9 cellular contexts compared by ENCODE assay signal in the genomic region with DNA sequence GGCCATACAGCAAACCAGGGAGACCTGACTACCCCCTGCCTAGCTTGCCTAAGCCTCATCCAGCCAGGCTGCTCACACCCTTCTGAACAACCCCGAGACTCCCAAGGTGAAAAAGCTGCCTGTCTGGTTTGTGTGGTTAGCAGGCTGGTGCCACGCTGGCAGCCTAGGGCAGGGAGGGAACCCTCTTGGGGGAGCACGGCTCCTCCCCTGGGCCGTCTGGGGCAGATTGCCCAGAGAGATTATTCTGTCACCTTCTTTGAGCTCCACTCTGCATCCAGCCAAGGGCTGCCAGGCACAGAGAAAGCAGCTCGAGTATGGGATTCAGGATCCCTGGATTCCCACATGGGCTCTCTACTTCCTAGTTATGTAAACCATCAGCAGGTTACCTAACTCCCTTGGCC. TPM values are rescaled to one million over a fixed set of nuclear protein-coding genes. Genes with fewer than 3 reads are reported as not detected.
DNase-seq lines count a peak whose midpoint lies in the region; ATAC-seq and TF ChIP-seq lines count a peak whose summit lies in the region.
"Had no signal": no experiment of that assay in that cellular context is flagged by ENCODE, and none has a peak within 500 bp of the region (broad histone marks: within the 10 kb centered on the region; RNA-seq: fewer than 3 reads in every experiment).

No MANE protein-coding gene starts in this region.

- H3K4me2 ChIP-seq in fibroblast of lung (ENCODE audit: extremely low read depth, insufficient read depth, low read length), result no peak overlapping the region

- H3K4me1 Mint-ChIP-seq in T-helper 17 cell, result peaks cover 25% of the 10 kb centered on the region
- peaks cover 37% of the 10 kb centered on the region for H3K4me1 Mint-ChIP-seq in stimulated activated effector memory CD8-positive, alpha-beta T cell treated with anti-CD3 and anti-CD28 coated beads, Interleukin-12 subunit alpha, Interleukin-12 subunit beta, amount 100 ng/mL, for 72 hours
- H3K4me1 Mint-ChIP-seq: activated B cell treated with CpG ODN at 0.5 μM for 24 hours had no signal

- peak overlapping the region; percentile 76 for H3K27ac Mint-ChIP-seq in T-helper 17 cell
- H3K27ac Mint-ChIP-seq in stimulated activated effector memory CD8-positive, alpha-beta T cell treated with anti-CD3 and anti-CD28 coated beads, Interleukin-12 subunit alpha, Interleukin-12 subunit beta, amount 100 ng/mL, for 72 hours, result peak overlapping the region; percentile 81
- H3K27ac Mint-ChIP-seq: activated B cell treated with CpG ODN at 0.5 μM for 24 hours had no signal

- H3K9me3 ChIP-seq in T-helper 17 cell (ENCODE audit: control insufficient read depth, low read length, poor library complexity, severe bottlenecking), result no peaks in the 10 kb centered on the region
- no peaks in the 10 kb centered on the region for H3K9me3 ChIP-seq in fibroblast of lung (ENCODE audit: control insufficient read depth, insufficient read depth, low read depth, low read length)

- peaks cover 31% of the 10 kb centered on the region for H3K27me3 Mint-ChIP-seq in T-helper 17 cell

- H3K9ac ChIP-seq in fibroblast of lung (ENCODE audit: insufficient read depth, low read length), result no peak overlapping the region

- no peaks in the 10 kb centered on the region for H3K27me3 ChIP-seq in fibroblast of lung (ENCODE audit: control insufficient read depth, insufficient read depth, low read length)

- peak; percentile 34 for DNase-seq in activated naive CD4-positive, alpha-beta T cell treated with Interleukin-2 at 50 U/mL for 16 hours
- no peak for DNase-seq in activated naive CD4-positive, alpha-beta T cell (lab: John Stamatoyannopoulos, UW)
- peak; percentile 23 to 43 (median 26) for DNase-seq in T-helper 17 cell
- DNase-seq in fibroblast of lung (ENCODE audit: low read depth in 2 of 2), result peak; percentile 19 to 41
- no peak for DNase-seq in stimulated activated effector memory CD8-positive, alpha-beta T cell treated with anti-CD3 and anti-CD28 coated beads, Interleukin-12 subunit alpha, Interleukin-12 subunit beta, amount 100 ng/mL, for 72 hours (ENCODE audit: low spot score in 2 of 2)
- DNase-seq: activated B cell treated with CpG ODN at 0.5 μM for 24 hours had no signal

- no peaks in the 10 kb centered on the region for H4K20me1 ChIP-seq in fibroblast of lung (ENCODE audit: control insufficient read depth, extremely low read depth, insufficient read depth, low read length)

- H3K4me3 Mint-ChIP-seq in T-helper 17 cell, result no peak overlapping the region
- H3K4me3 Mint-ChIP-seq in stimulated activated effector memory CD8-positive, alpha-beta T cell treated with anti-CD3 and anti-CD28 coated beads, Interleukin-12 subunit alpha, Interleukin-12 subunit beta, amount 100 ng/mL, for 72 hours, result no peak overlapping the region
- H3K4me3 Mint-ChIP-seq: activated B cell treated with CpG ODN at 0.5 μM for 24 hours had no signal

- peaks cover 5% of the 10 kb centered on the region for H3K36me3 ChIP-seq in fibroblast of lung (ENCODE audit: control insufficient read depth, insufficient read depth, low read length)

- H3K79me2 ChIP-seq in fibroblast of lung (ENCODE audit: control insufficient read depth, insufficient read depth, low read length), result no peaks in the 10 kb centered on the region

- peaks cover 2% of the 10 kb centered on the region for H3K36me3 Mint-ChIP-seq in T-helper 17 cell (ENCODE audit: low read depth)
- H3K36me3 Mint-ChIP-seq in stimulated activated effector memory CD8-positive, alpha-beta T cell treated with anti-CD3 and anti-CD28 coated beads, Interleukin-12 subunit alpha, Interleukin-12 subunit beta, amount 100 ng/mL, for 72 hours, result no peaks in the 10 kb centered on the region

- ATAC-seq in T-helper 17 cell, result peak; percentile 97
- peak; percentile 71 for ATAC-seq in stimulated activated effector memory CD8-positive, alpha-beta T cell treated with anti-CD3 and anti-CD28 coated beads, Interleukin-12 subunit alpha, Interleukin-12 subunit beta, amount 100 ng/mL, for 72 hours
- no peak for ATAC-seq in HG02763 (IDR thresholded peaks at IDR 0.05; ENCODE audit: unreplicated experiment)
- no peak for ATAC-seq in HG02610 (IDR thresholded peaks at IDR 0.05; ENCODE audit: unreplicated experiment)
- no peak for ATAC-seq in HG03045 (IDR thresholded peaks at IDR 0.05; ENCODE audit: unreplicated experiment)

- no peaks in the 10 kb centered on the region for H3K4me1 ChIP-seq in fibroblast of lung (ENCODE audit: control insufficient read depth, extremely low read depth, insufficient read depth, low read length)

- H3K27ac ChIP-seq in fibroblast of lung (ENCODE audit: insufficient read depth, low read length), result no peak overlapping the region

- no peak for TF ChIP-seq CTCF in fibroblast of lung (conservative IDR thresholded peaks at IDR 0.05 in 1 of 2, IDR thresholded peaks at IDR 0.05 in 1 of 2; ENCODE audit: low read depth in 1 of 2, low read length in 2 of 2)

- H3K4me3 ChIP-seq in fibroblast of lung (replicated peaks in 1 of 4; ENCODE audit: control extremely low read depth in 1 of 4, insufficient read depth in 1 of 4, low read depth in 3 of 4, low read length in 4 of 4), result no peak overlapping the region

- H2AFZ ChIP-seq in fibroblast of lung (ENCODE audit: low read length), result no peak overlapping the region

- no peaks in the 10 kb centered on the region for H3K9me3 Mint-ChIP-seq in stimulated activated effector memory CD8-positive, alpha-beta T cell treated with anti-CD3 and anti-CD28 coated beads, Interleukin-12 subunit alpha, Interleukin-12 subunit beta, amount 100 ng/mL, for 72 hours
- H3K9me3 Mint-ChIP-seq: activated B cell treated with CpG ODN at 0.5 μM for 24 hours had no signal

RNA-seq across cellular contexts. Expression of gene TCEA3, which starts 27.5 kb away (rescaled TPM):
- total RNA-seq in T-helper 17 cell (10 to 100 TPM; 12.3 to 13.5 TPM), fibroblast of lung (37.5 and 44.6 TPM in 2 replicates)
- 11.9 and 12.3 TPM in 2 replicates for polyA plus RNA-seq in fibroblast of lung
- polyA plus RNA-seq in fibroblast of lung (2012), result 11.5 and 14.6 TPM in 2 replicates
- polyA minus RNA-seq in fibroblast of lung (ENCODE audit: low replicate concordance), result 6.3 and 7.0 TPM in 2 replicates
- total RNA-seq: activated B cell treated with CpG ODN at 0.5 μM for 24 hours had no signal

RNA-seq across cellular contexts. Expression of gene ASAP3, which starts 32.0 kb away (rescaled TPM):
- total RNA-seq in T-helper 17 cell (1 to 10 TPM; 1.5 to 6.4 TPM), fibroblast of lung (73.2 and 79.1 TPM in 2 replicates)
- 14.2 and 19.9 TPM in 2 replicates for polyA plus RNA-seq in fibroblast of lung
- polyA plus RNA-seq in fibroblast of lung (2012), result 15.6 and 21.0 TPM in 2 replicates
- 59.3 and 90.7 TPM in 2 replicates for polyA minus RNA-seq in fibroblast of lung (ENCODE audit: low replicate concordance)

Comparison
In these comparisons a context has a peak if more than half of its experiments do, and no peak if none do; other contexts are left out.
1. DNase-seq: peak in activated naive CD4-positive, alpha-beta T cell treated with Interleukin-2 at 50 U/mL for 16 hours (single experiment), T-helper 17 cell (3 of 3) and fibroblast of lung (2 of 2); none in activated naive CD4-positive, alpha-beta T cell (0 of 4) and stimulated activated effector memory CD8-positive, alpha-beta T cell treated with anti-CD3 and anti-CD28 coated beads, Interleukin-12 subunit alpha, Interleukin-12 subunit beta, amount 100 ng/mL, for 72 hours (0 of 2).
2. ATAC-seq: peak in T-helper 17 cell (single experiment) and stimulated activated effector memory CD8-positive, alpha-beta T cell treated with anti-CD3 and anti-CD28 coated beads, Interleukin-12 subunit alpha, Interleukin-12 subunit beta, amount 100 ng/mL, for 72 hours (single experiment); none in HG02763 (single experiment), HG02610 (single experiment) and HG03045 (single experiment).